Comparison of ENCODE assay signal across 31 cellular contexts in genomic region chr4:77798385-77798784, GRCh38. TPM values are rescaled to one million over a fixed set of nuclear protein-coding genes. Genes with fewer than 3 reads are reported as not detected.
A peak's percentile ranks its signal among the peaks of the same experiment; 100 is the strongest.
DNase-seq lines count a peak whose midpoint lies in the region; ATAC-seq and TF ChIP-seq lines count a peak whose summit lies in the region.
"Had no signal": no experiment of that assay in that cellular context is flagged by ENCODE, and none has a peak within 500 bp of the region (broad histone marks: within the 10 kb centered on the region; RNA-seq: fewer than 3 reads in every experiment).

No MANE protein-coding gene starts in this region.

- no peak overlapping the region for H3K4me3 Mint-ChIP-seq in activated CD4-positive, alpha-beta T cell treated with anti-CD3 and anti-CD28 coated beads, Interleukin-2, amount 10 ng/mL, durations not matched to agents 24 days and 14 days
- H3K4me3 Mint-ChIP-seq in CD4-positive, alpha-beta memory T cell, result peak overlapping the region; percentile 55 to 76 (median 66)
- H3K4me3 Mint-ChIP-seq in activated CD8-positive, alpha-beta T cell treated with anti-CD3 and anti-CD28 coated beads, Interleukin-2, amount 10 ng/mL, durations not matched to agents 7 days and 5 days, result no peak overlapping the region
- no peak overlapping the region for H3K4me3 Mint-ChIP-seq in memory B cell
- H3K4me3 Mint-ChIP-seq: nephron progenitor cell had no signal

- no peaks in the 10 kb centered on the region for H3K9me3 ChIP-seq in CD4-positive, alpha-beta memory T cell (ENCODE audit: control insufficient read depth in 1 of 2, low read length in 2 of 2)
- no peaks in the 10 kb centered on the region for H3K9me3 ChIP-seq in PC-3 (ENCODE audit: low read length)
- H3K9me3 ChIP-seq: adrenal gland, gastroesophageal sphincter, SJCRH30, uterus had no signal

- intact Hi-C loops in activated CD4-positive, alpha-beta T cell treated with anti-CD3 and anti-CD28 coated beads, Interleukin-2, amount 10 ng/mL, durations not matched to agents 24 days and 14 days (cut with micrococcal nuclease), result no loop called here
- intact Hi-C loops in CD4-positive, alpha-beta memory T cell (cut with micrococcal nuclease), result no loop called here
- intact Hi-C loops in PC-3 (cut with micrococcal nuclease), result no loop called here

- H3K4me3 ChIP-seq in CD4-positive, alpha-beta memory T cell (ENCODE audit: low read length in 2 of 2), result no peak overlapping the region
- no peak overlapping the region for H3K4me3 ChIP-seq in PC-3 (ENCODE audit: low read length)
- H3K4me3 ChIP-seq: adrenal gland, gastroesophageal sphincter, lower lobe of right lung, SJCRH30, skin epidermis, uterus had no signal

- POLR2A ChIA-PET in CD4-positive, alpha-beta memory T cell (lab: Charles Lee; ENCODE audit: partially characterized antibody), result interaction anchor here (3.5 to 4.5 kb wide), 2 partner anchors 21 to 64 kb away, joined by 43 to 83 read pairs; partner anchors contain the start of genes CNOT6L and MRPL1
- POLR2A ChIA-PET in activated CD8-positive, alpha-beta T cell treated with anti-CD3 and anti-CD28 coated beads, Interleukin-2, amount 10 ng/mL, durations not matched to agents 7 days and 5 days (lab: Charles Lee), result interaction anchor here (3.8 kb wide), 1 partner anchor 22 kb away, joined by 49 read pairs; no protein-coding TSS in a partner anchor
- POLR2A ChIA-PET in PC-3 (lab: Charles Lee; ENCODE audit: unreplicated experiment), result no interaction called here

- no TSS peak for BruUV-seq in PC-3 (replicated peaks; lab: Mats Ljungman, UMichigan)

- no peaks in the 10 kb centered on the region for H3K36me3 ChIP-seq in CD4-positive, alpha-beta memory T cell (ENCODE audit: insufficient read depth, low read length)
- no peaks in the 10 kb centered on the region for H3K36me3 ChIP-seq in PC-3 (ENCODE audit: low read depth, low read length)
- H3K36me3 ChIP-seq: adrenal gland, gastroesophageal sphincter, lower lobe of right lung, uterus had no signal

- H3K27me3 ChIP-seq in CD4-positive, alpha-beta memory T cell (ENCODE audit: insufficient read depth, low read length), result no peaks in the 10 kb centered on the region
- no peaks in the 10 kb centered on the region for H3K27me3 ChIP-seq in PC-3 (ENCODE audit: low read length)
- H3K27me3 ChIP-seq: adrenal gland, gastroesophageal sphincter, SJCRH30, uterus had no signal

- H4K20me1 ChIP-seq in PC-3 (ENCODE audit: low read length), result no peaks in the 10 kb centered on the region

- H3K9me2 ChIP-seq in PC-3 (replicated peaks; ENCODE audit: low read length), result no peaks in the 10 kb centered on the region

- H3K4me2 ChIP-seq in PC-3 (ENCODE audit: low read length), result no peak overlapping the region

- CTCF ChIA-PET in CD4-positive, alpha-beta memory T cell (lab: Charles Lee; ENCODE audit: partially characterized antibody), result interaction anchor here (3.3 to 3.5 kb wide), 2 partner anchors 19 to 63 kb away, joined by 18 to 26 read pairs; partner anchors contain the start of gene MRPL1
- CTCF ChIA-PET in activated CD8-positive, alpha-beta T cell treated with anti-CD3 and anti-CD28 coated beads, Interleukin-2, amount 10 ng/mL, durations not matched to agents 7 days and 5 days (lab: Charles Lee), result interaction anchor here (1.1 kb wide), 1 partner anchor 10 kb away, joined by 6 read pairs; no protein-coding TSS in a partner anchor
- CTCF ChIA-PET in PC-3 (lab: Charles Lee), result no interaction called here

- DNase-seq in activated CD4-positive, alpha-beta T cell treated with anti-CD3 and anti-CD28 coated beads, Interleukin-2, amount 10 ng/mL, durations not matched to agents 24 days and 14 days, result no peak
- DNase-seq in activated CD4-positive, alpha-beta T cell treated with anti-CD3 and anti-CD28 coated beads, Interleukin-2, amount 50 U/mL, for 4 hours, result no peak
- no peak for DNase-seq in CD4-positive, alpha-beta memory T cell
- no peak for DNase-seq in activated CD8-positive, alpha-beta T cell treated with anti-CD3 and anti-CD28 coated beads, Interleukin-2, amount 10 ng/mL, durations not matched to agents 7 days and 5 days
- no peak for DNase-seq in memory B cell (ENCODE audit: low spot score in 2 of 2)
- no peak for DNase-seq in foreskin melanocyte
- DNase-seq in NCI-H146 (lab: John Stamatoyannopoulos, UW), result no peak
- no peak for DNase-seq in PC-3
- DNase-seq: 8988T; activated CD4-positive, alpha-beta T cell treated with anti-CD3 and anti-CD28 coated beads for 4 hours; activated effector memory CD4-positive, alpha-beta T cell treated with anti-CD3 and anti-CD28 coated beads, Interleukin-2, amount 50 U/mL, for 16 hours; adrenal gland; DND-41; GF-D8; IMR-90; lower lobe of right lung; NCI-H1092; NCI-H1694 treated with DMSO at 0.1 percent for 48 hours; NCI-H2171; NCI-H510A; nephron progenitor cell; RPMI8226; SJCRH30; stimulated activated naive CD4-positive, alpha-beta T cell treated with Interleukin-2 at 50 U/mL for 16 hours; SW 1271; T1000; uterus had no signal

- TF ChIP-seq CTCF in PC-3 (conservative IDR thresholded peaks at IDR 0.05; ENCODE audit: low read depth, low read length), result no peak

- no peak overlapping the region for H3K27ac ChIP-seq in CD4-positive, alpha-beta memory T cell (ENCODE audit: low read depth, low read length)
- H3K27ac ChIP-seq in PC-3 (ENCODE audit: low read length), result no peak overlapping the region
- H3K27ac ChIP-seq: adrenal gland, C4-2B, lower lobe of right lung, SJCRH30, uterus, VCaP had no signal

- H3K27me3 Mint-ChIP-seq in activated CD4-positive, alpha-beta T cell treated with anti-CD3 and anti-CD28 coated beads, Interleukin-2, amount 10 ng/mL, durations not matched to agents 24 days and 14 days, result no peaks in the 10 kb centered on the region
- H3K27me3 Mint-ChIP-seq in CD4-positive, alpha-beta memory T cell, result no peaks in the 10 kb centered on the region
- H3K27me3 Mint-ChIP-seq in activated CD8-positive, alpha-beta T cell treated with anti-CD3 and anti-CD28 coated beads, Interleukin-2, amount 10 ng/mL, durations not matched to agents 7 days and 5 days (ENCODE audit: low read depth), result no peaks in the 10 kb centered on the region
- no peaks in the 10 kb centered on the region for H3K27me3 Mint-ChIP-seq in memory B cell

- peaks cover 65% of the 10 kb centered on the region for H3K79me2 ChIP-seq in PC-3 (ENCODE audit: low read length)

- H3K9ac ChIP-seq in PC-3 (ENCODE audit: low read length), result no peak overlapping the region

- H3F3A ChIP-seq in PC-3 (ENCODE audit: low read length, unreplicated experiment), result no peaks in the 10 kb centered on the region

- H2AFZ ChIP-seq in PC-3 (ENCODE audit: low read length), result no peak overlapping the region

- no peak for ATAC-seq in activated CD8-positive, alpha-beta T cell treated with anti-CD3 and anti-CD28 coated beads, Interleukin-2, amount 10 ng/mL, durations not matched to agents 7 days and 5 days
- ATAC-seq in memory B cell (ENCODE audit: low read depth) (no peak), PC-3 (no peak)
- ATAC-seq: gastroesophageal sphincter, lower lobe of right lung had no signal

- peaks cover 43% of the 10 kb centered on the region for H3K36me3 Mint-ChIP-seq in activated CD4-positive, alpha-beta T cell treated with anti-CD3 and anti-CD28 coated beads, Interleukin-2, amount 10 ng/mL, durations not matched to agents 24 days and 14 days (ENCODE audit: low read depth)
- peaks cover 21 to 26% of the 10 kb centered on the region in 2 donors for H3K36me3 Mint-ChIP-seq in CD4-positive, alpha-beta memory T cell
- H3K36me3 Mint-ChIP-seq in activated CD8-positive, alpha-beta T cell treated with anti-CD3 and anti-CD28 coated beads, Interleukin-2, amount 10 ng/mL, durations not matched to agents 7 days and 5 days (ENCODE audit: low read depth), result peaks cover 49% of the 10 kb centered on the region
- peaks cover 16% of the 10 kb centered on the region for H3K36me3 Mint-ChIP-seq in memory B cell

- peaks cover 88% of the 10 kb centered on the region for H3K4me1 ChIP-seq in CD4-positive, alpha-beta memory T cell (ENCODE audit: insufficient read depth, low read length)
- H3K4me1 ChIP-seq in PC-3 (ENCODE audit: insufficient read depth, low read length), result no peaks in the 10 kb centered on the region

- H3K4me1 Mint-ChIP-seq in activated CD4-positive, alpha-beta T cell treated with anti-CD3 and anti-CD28 coated beads, Interleukin-2, amount 10 ng/mL, durations not matched to agents 24 days and 14 days, result peaks cover 34% of the 10 kb centered on the region
- peaks cover 50 to 89% (median 70%) of the 10 kb centered on the region in 4 donors for H3K4me1 Mint-ChIP-seq in CD4-positive, alpha-beta memory T cell
- H3K4me1 Mint-ChIP-seq in activated CD8-positive, alpha-beta T cell treated with anti-CD3 and anti-CD28 coated beads, Interleukin-2, amount 10 ng/mL, durations not matched to agents 7 days and 5 days (ENCODE audit: low read depth), result peaks cover 60% of the 10 kb centered on the region
- H3K4me1 Mint-ChIP-seq in memory B cell, result peaks cover 38% of the 10 kb centered on the region

- peak overlapping the region; percentile 20 for H3K27ac Mint-ChIP-seq in activated CD4-positive, alpha-beta T cell treated with anti-CD3 and anti-CD28 coated beads, Interleukin-2, amount 10 ng/mL, durations not matched to agents 24 days and 14 days
- H3K27ac Mint-ChIP-seq in CD4-positive, alpha-beta memory T cell, result peak overlapping the region; percentile 59 to 91 (median 82)
- peak overlapping the region; percentile 34 for H3K27ac Mint-ChIP-seq in activated CD8-positive, alpha-beta T cell treated with anti-CD3 and anti-CD28 coated beads, Interleukin-2, amount 10 ng/mL, durations not matched to agents 7 days and 5 days
- peak overlapping the region; percentile 45 for H3K27ac Mint-ChIP-seq in memory B cell
- H3K27ac Mint-ChIP-seq: nephron progenitor cell had no signal

- H3K9me3 Mint-ChIP-seq in activated CD4-positive, alpha-beta T cell treated with anti-CD3 and anti-CD28 coated beads, Interleukin-2, amount 10 ng/mL, durations not matched to agents 24 days and 14 days, result peaks cover 8% of the 10 kb centered on the region
- H3K9me3 Mint-ChIP-seq in CD4-positive, alpha-beta memory T cell, result peaks cover 0 to 6% (median 0%) of the 10 kb centered on the region in 8 donors
- peaks cover 14% of the 10 kb centered on the region for H3K9me3 Mint-ChIP-seq in activated CD8-positive, alpha-beta T cell treated with anti-CD3 and anti-CD28 coated beads, Interleukin-2, amount 10 ng/mL, durations not matched to agents 7 days and 5 days (ENCODE audit: insufficient read depth)
- peaks cover 7% of the 10 kb centered on the region for H3K9me3 Mint-ChIP-seq in memory B cell

RNA-seq across cellular contexts. Expression of gene CNOT6L, which starts 20.8 kb away (rescaled TPM):
- total RNA-seq in activated CD4-positive, alpha-beta T cell treated with anti-CD3 and anti-CD28 coated beads, Interleukin-2, amount 10 ng/mL, durations not matched to agents 24 days and 14 days, result 105 and 108 TPM in 2 replicates
- 100 to 1,000 TPM; 207 to 225 TPM for total RNA-seq in CD4-positive, alpha-beta memory T cell
- polyA plus RNA-seq in CD4-positive, alpha-beta memory T cell, result 10 to 100 TPM; 34.3 to 44.9 TPM
- 100 to 1,000 TPM; 107 to 108 TPM for total RNA-seq in activated CD8-positive, alpha-beta T cell treated with anti-CD3 and anti-CD28 coated beads, Interleukin-2, amount 10 ng/mL, durations not matched to agents 7 days and 5 days
- 2.6 and 5.4 TPM in 2 replicates for total RNA-seq in PC-3 (2014; rRNA removed)

Comparison
In these comparisons a context has a peak if more than half of its experiments do, and no peak if none do; other contexts are left out.
1. H3K27ac Mint-ChIP-seq: peak in every context shown above with its lines; median percentile 82 in CD4-positive, alpha-beta memory T cell; 45 in memory B cell; 34 in activated CD8-positive, alpha-beta T cell treated with anti-CD3 and anti-CD28 coated beads, Interleukin-2, amount 10 ng/mL, durations not matched to agents 7 days and 5 days; 20 in activated CD4-positive, alpha-beta T cell treated with anti-CD3 and anti-CD28 coated beads, Interleukin-2, amount 10 ng/mL, durations not matched to agents 24 days and 14 days.
2. H3K4me3 Mint-ChIP-seq: peak in CD4-positive, alpha-beta memory T cell (8 of 8); none in activated CD4-positive, alpha-beta T cell treated with anti-CD3 and anti-CD28 coated beads, Interleukin-2, amount 10 ng/mL, durations not matched to agents 24 days and 14 days (single experiment), activated CD8-positive, alpha-beta T cell treated with anti-CD3 and anti-CD28 coated beads, Interleukin-2, amount 10 ng/mL, durations not matched to agents 7 days and 5 days (single experiment) and memory B cell (single experiment).
3. RNA of gene CNOT6L, which starts 20.8 kb away (total RNA-seq): 207 to 225 TPM in CD4-positive, alpha-beta memory T cell, 107 to 108 TPM in activated CD8-positive, alpha-beta T cell treated with anti-CD3 and anti-CD28 coated beads, Interleukin-2, amount 10 ng/mL, durations not matched to agents 7 days and 5 days and 105 to 108 TPM in activated CD4-positive, alpha-beta T cell treated with anti-CD3 and anti-CD28 coated beads, Interleukin-2, amount 10 ng/mL, durations not matched to agents 24 days and 14 days; 2.6 to 5.4 TPM in PC-3; every median in the first group is over 10 times any median in the second.